Comparison of ENCODE assay signal across 1 cellular context in the genomic region with DNA sequence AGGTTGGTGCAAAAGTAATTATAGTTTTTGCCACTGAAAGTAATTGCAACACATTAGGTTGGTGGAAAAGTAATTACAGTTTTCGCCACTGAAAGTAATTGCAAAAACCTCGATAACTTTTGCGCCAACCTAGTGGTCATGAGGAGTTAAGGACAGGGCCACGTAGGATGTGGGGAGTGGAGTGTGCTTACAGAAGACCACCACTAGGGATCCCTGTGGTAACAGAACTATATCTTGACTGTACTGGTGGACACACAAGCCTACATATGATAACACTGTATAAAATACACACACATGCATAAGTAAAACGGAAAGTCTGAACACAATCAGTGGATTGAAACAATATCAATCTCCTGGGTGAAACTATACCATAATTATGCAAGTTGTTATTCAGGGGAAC.
TF ChIP-seq lines count a peak whose summit lies in the region.

No MANE protein-coding gene starts in this region.

TF ChIP-seq in SK-N-SH, 30 proteins besides CTCF, POLR2A, EP300 and RAD21 (continued from another document):
- TF ChIP-seq, protein P1, sequence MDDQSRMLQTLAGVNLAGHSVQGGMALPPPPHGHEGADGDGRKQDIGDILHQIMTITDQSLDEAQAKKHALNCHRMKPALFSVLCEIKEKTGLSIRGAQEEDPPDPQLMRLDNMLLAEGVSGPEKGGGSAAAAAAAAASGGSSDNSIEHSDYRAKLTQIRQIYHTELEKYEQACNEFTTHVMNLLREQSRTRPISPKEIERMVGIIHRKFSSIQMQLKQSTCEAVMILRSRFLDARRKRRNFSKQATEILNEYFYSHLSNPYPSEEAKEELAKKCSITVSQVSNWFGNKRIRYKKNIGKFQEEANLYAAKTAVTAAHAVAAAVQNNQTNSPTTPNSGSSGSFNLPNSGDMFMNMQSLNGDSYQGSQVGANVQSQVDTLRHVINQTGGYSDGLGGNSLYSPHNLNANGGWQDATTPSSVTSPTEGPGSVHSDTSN (IDR thresholded peaks at IDR 0.05), result no peak
- TF ChIP-seq SIN3A (IDR thresholded peaks at IDR 0.05; ENCODE audit: borderline replicate concordance, low read depth, low read length) (no peak), RCOR1 (IDR thresholded peaks at IDR 0.05; ENCODE audit: low read length) (no peak), MXI1 (IDR thresholded peaks at IDR 0.05; ENCODE audit: low read depth, low read length) (no peak), NFIC (IDR thresholded peaks at IDR 0.05; ENCODE audit: borderline replicate concordance) (no peak), MEF2A (IDR thresholded peaks at IDR 0.05; ENCODE audit: borderline replicate concordance, low read depth) (no peak), EZH2phosphoT487 (IDR thresholded peaks at IDR 0.05; ENCODE audit: borderline replicate concordance, low read depth) (no peak)
- TF ChIP-seq, protein P2, sequence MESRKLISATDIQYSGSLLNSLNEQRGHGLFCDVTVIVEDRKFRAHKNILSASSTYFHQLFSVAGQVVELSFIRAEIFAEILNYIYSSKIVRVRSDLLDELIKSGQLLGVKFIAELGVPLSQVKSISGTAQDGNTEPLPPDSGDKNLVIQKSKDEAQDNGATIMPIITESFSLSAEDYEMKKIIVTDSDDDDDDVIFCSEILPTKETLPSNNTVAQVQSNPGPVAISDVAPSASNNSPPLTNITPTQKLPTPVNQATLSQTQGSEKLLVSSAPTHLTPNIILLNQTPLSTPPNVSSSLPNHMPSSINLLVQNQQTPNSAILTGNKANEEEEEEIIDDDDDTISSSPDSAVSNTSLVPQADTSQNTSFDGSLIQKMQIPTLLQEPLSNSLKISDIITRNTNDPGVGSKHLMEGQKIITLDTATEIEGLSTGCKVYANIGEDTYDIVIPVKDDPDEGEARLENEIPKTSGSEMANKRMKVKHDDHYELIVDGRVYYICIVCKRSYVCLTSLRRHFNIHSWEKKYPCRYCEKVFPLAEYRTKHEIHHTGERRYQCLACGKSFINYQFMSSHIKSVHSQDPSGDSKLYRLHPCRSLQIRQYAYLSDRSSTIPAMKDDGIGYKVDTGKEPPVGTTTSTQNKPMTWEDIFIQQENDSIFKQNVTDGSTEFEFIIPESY (IDR thresholded peaks at IDR 0.05; ENCODE audit: borderline replicate concordance, low read depth), result no peak
